8 cellular contexts compared by ENCODE assay signal in genomic region chr15:40054746-40055575, GRCh38. TPM values are rescaled to one million over a fixed set of nuclear protein-coding genes. Genes with fewer than 3 reads are reported as not detected.
DNase-seq lines count a peak whose midpoint lies in the region; ATAC-seq and TF ChIP-seq lines count a peak whose summit lies in the region.

No MANE protein-coding gene starts in this region.

- H3K27me3 ChIP-seq in SJCRH30, result no peaks in the 10 kb centered on the region

- no peak overlapping the region for H3K27ac ChIP-seq in SJCRH30

- no peaks in the 10 kb centered on the region for H3K27me3 Mint-ChIP-seq in stimulated activated naive B cell treated with anti-CD40 and anti-IgM and Interleukin-4, amounts not matched to agents 10 μg/mL and 1 μg/mL and 100 μg/mL, for 72 hours
- H3K27me3 Mint-ChIP-seq in glutamatergic neuron (ENCODE audit: unreplicated experiment), result no peaks in the 10 kb centered on the region

- H3K36me3 ChIP-seq in SJCRH30, result no peaks in the 10 kb centered on the region

- peak overlapping the region; percentile 37 to 66 for H3K4me3 Mint-ChIP-seq in stimulated activated naive B cell treated with anti-CD40 and anti-IgM and Interleukin-4, amounts not matched to agents 10 μg/mL and 1 μg/mL and 100 μg/mL, for 72 hours
- H3K4me3 Mint-ChIP-seq in glutamatergic neuron (ENCODE audit: unreplicated experiment), result no peak overlapping the region

- H3K4me1 Mint-ChIP-seq in stimulated activated naive B cell treated with anti-CD40 and anti-IgM and Interleukin-4, amounts not matched to agents 10 μg/mL and 1 μg/mL and 100 μg/mL, for 72 hours, result peaks cover 68 to 83% of the 10 kb centered on the region in 2 donors
- no peaks in the 10 kb centered on the region for H3K4me1 Mint-ChIP-seq in glutamatergic neuron (ENCODE audit: low read depth, unreplicated experiment)

- TF ChIP-seq CTCF in glutamatergic neuron (IDR thresholded peaks at IDR 0.05; ENCODE audit: partially characterized antibody, unreplicated experiment), result no peak

- peaks cover 10 to 14% of the 10 kb centered on the region in 2 donors for H3K36me3 Mint-ChIP-seq in stimulated activated naive B cell treated with anti-CD40 and anti-IgM and Interleukin-4, amounts not matched to agents 10 μg/mL and 1 μg/mL and 100 μg/mL, for 72 hours
- peaks cover 5% of the 10 kb centered on the region for H3K36me3 Mint-ChIP-seq in glutamatergic neuron (ENCODE audit: unreplicated experiment)

- peaks cover 0 to 3% of the 10 kb centered on the region in 2 donors for H3K9me3 Mint-ChIP-seq in stimulated activated naive B cell treated with anti-CD40 and anti-IgM and Interleukin-4, amounts not matched to agents 10 μg/mL and 1 μg/mL and 100 μg/mL, for 72 hours
- peaks cover 2% of the 10 kb centered on the region for H3K9me3 Mint-ChIP-seq in glutamatergic neuron (ENCODE audit: unreplicated experiment)

- H3K9me3 ChIP-seq in SJCRH30 (replicated peaks), result no peaks in the 10 kb centered on the region

- peak; percentile 34 for DNase-seq in DMS79 treated with DMSO at 0.1 percent for 48 hours (lab: John Stamatoyannopoulos, UW)
- no peak for DNase-seq in DMS79 (lab: John Stamatoyannopoulos, UW)
- DNase-seq in SJCRH30, result peak; percentile 90 to 94
- peak; percentile 55 for DNase-seq in germinal center (ENCODE audit: low spot score)
- DNase-seq in stimulated activated naive B cell treated with anti-CD40 and anti-IgM and Interleukin-4, amounts not matched to agents 10 μg/mL and 1 μg/mL and 100 μg/mL, for 72 hours, result no peak
- no peak for DNase-seq in glutamatergic neuron

- H3K27ac Mint-ChIP-seq in stimulated activated naive B cell treated with anti-CD40 and anti-IgM and Interleukin-4, amounts not matched to agents 10 μg/mL and 1 μg/mL and 100 μg/mL, for 72 hours, result peak overlapping the region; percentile 94
- H3K27ac Mint-ChIP-seq in glutamatergic neuron (ENCODE audit: unreplicated experiment), result no peak overlapping the region

- H3K4me3 ChIP-seq in SJCRH30, result no peak overlapping the region

- peak; percentile 63 for ATAC-seq in GM19467 (IDR thresholded peaks at IDR 0.05; ENCODE audit: unreplicated experiment)
- peak; percentile 60 for ATAC-seq in HG03520 (IDR thresholded peaks at IDR 0.05; ENCODE audit: unreplicated experiment)
- ATAC-seq in stimulated activated naive B cell treated with anti-CD40 and anti-IgM and Interleukin-4, amounts not matched to agents 10 μg/mL and 1 μg/mL and 100 μg/mL, for 72 hours (replicated peaks), result peak; percentile 67 to 81

- H3K4me1 ChIP-seq in SJCRH30, result peaks cover 34% of the 10 kb centered on the region

RNA-seq across cellular contexts. Expression of gene SRP14, which starts 16.0 kb away (rescaled TPM):
- 406 and 411 TPM in 2 replicates for total RNA-seq in SJCRH30 (2014; rRNA removed; shearing (Covaris generic))
- total RNA-seq in glutamatergic neuron (ENCODE audit: unreplicated experiment), result 246 TPM

RNA-seq across cellular contexts. Expression of gene BMF, which starts 53.7 kb away (rescaled TPM):
- total RNA-seq in SJCRH30 (2014; rRNA removed; shearing (Covaris generic)), result 6.5 and 6.7 TPM in 2 replicates
- total RNA-seq in glutamatergic neuron (ENCODE audit: unreplicated experiment), result 11.3 TPM

Comparison
In these comparisons a context has a peak if more than half of its experiments do, and no peak if none do; other contexts are left out.
1. DNase-seq: peak in DMS79 treated with DMSO at 0.1 percent for 48 hours (single experiment), SJCRH30 (2 of 2) and germinal center (single experiment); none in DMS79 (single experiment), stimulated activated naive B cell treated with anti-CD40 and anti-IgM and Interleukin-4, amounts not matched to agents 10 μg/mL and 1 μg/mL and 100 μg/mL, for 72 hours (single experiment) and glutamatergic neuron (single experiment).
2. Peak in every context shown above with its lines, with median percentiles within 50 percentile points of each other: ATAC-seq.